ENCODE assay signal across 8 cellular contexts in genomic region chr1:211578640-211579433, GRCh38. TPM values are rescaled to one million over a fixed set of nuclear protein-coding genes. Genes with fewer than 3 reads are reported as not detected.
DNase-seq lines count a peak whose midpoint lies in the region; ATAC-seq and TF ChIP-seq lines count a peak whose summit lies in the region.

A gene with protein sequence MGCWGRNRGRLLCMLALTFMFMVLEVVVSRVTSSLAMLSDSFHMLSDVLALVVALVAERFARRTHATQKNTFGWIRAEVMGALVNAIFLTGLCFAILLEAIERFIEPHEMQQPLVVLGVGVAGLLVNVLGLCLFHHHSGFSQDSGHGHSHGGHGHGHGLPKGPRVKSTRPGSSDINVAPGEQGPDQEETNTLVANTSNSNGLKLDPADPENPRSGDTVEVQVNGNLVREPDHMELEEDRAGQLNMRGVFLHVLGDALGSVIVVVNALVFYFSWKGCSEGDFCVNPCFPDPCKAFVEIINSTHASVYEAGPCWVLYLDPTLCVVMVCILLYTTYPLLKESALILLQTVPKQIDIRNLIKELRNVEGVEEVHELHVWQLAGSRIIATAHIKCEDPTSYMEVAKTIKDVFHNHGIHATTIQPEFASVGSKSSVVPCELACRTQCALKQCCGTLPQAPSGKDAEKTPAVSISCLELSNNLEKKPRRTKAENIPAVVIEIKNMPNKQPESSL (minus strand): TSS chr1:211579161. CDS start chr1:211578612, 549 bp downstream.

- H3K4me3 ChIP-seq in DND-41 (ENCODE audit: low read depth in 1 of 2, low read length in 2 of 2) (peak within 1 kb of the TSS; percentile 70 to 95), GM23248 (peak within 1 kb of the TSS; percentile 95), fibroblast of lung (replicated peaks in 1 of 4; ENCODE audit: control extremely low read depth in 1 of 4, insufficient read depth in 1 of 4, low read depth in 3 of 4, low read length in 4 of 4) (peak within 1 kb of the TSS; percentile 87 to 99 (median 96))

- H3K4me2 ChIP-seq in DND-41 (ENCODE audit: insufficient read depth, low read length) (peak within 1 kb of the TSS; percentile 98), GM23248 (ENCODE audit: unreplicated experiment) (peak within 1 kb of the TSS; percentile 88), fibroblast of lung (ENCODE audit: extremely low read depth, insufficient read depth, low read length) (peak within 1 kb of the TSS; percentile 93)

- H4K20me1 ChIP-seq in DND-41 (ENCODE audit: insufficient read depth, low read length) (peaks cover 25% of the 10 kb centered on the region; the same call in 1 of the 2 replicates), GM23248 (ENCODE audit: insufficient read depth) (peaks cover 24% of the 10 kb centered on the region; the same call in 1 of the 2 replicates), fibroblast of lung (ENCODE audit: control insufficient read depth, extremely low read depth, insufficient read depth, low read length) (no peaks in the 10 kb centered on the region)

- H3K4me1 ChIP-seq in DND-41 (ENCODE audit: insufficient read depth, low read length) (peaks cover 37% of the 10 kb centered on the region), GM23248 (ENCODE audit: insufficient read depth) (peaks cover 62% of the 10 kb centered on the region), fibroblast of lung (ENCODE audit: control insufficient read depth, extremely low read depth, insufficient read depth, low read length) (peaks cover 14% of the 10 kb centered on the region)

- H3K36me3 Mint-ChIP-seq in natural killer cell, result no peaks in the 10 kb centered on the region

- peak; percentile 99 for DNase-seq in DND-41
- peak; percentile 100 for DNase-seq in GM23248
- DNase-seq in Kasumi-1 (lab: John Stamatoyannopoulos, UW), result peak; percentile 93 to 94
- peak; percentile 96 for DNase-seq in RPMI7951 (ENCODE audit: low read depth)
- DNase-seq in activated T-helper 1 cell treated with anti-CD3 and anti-CD28 coated beads, Interleukin-2, amount 50 U/mL, for 16 hours (ENCODE audit: low read depth in 1 of 2, low spot score in 1 of 2), result peak; percentile 99
- DNase-seq in fibroblast of lung (ENCODE audit: low read depth in 2 of 2), result peak; percentile 98
- peak; percentile 100 for DNase-seq in natural killer cell
- DNase-seq in stimulated activated naive CD4-positive, alpha-beta T cell treated with Interleukin-2 at 50 U/mL for 16 hours (lab: John Stamatoyannopoulos, UW), result peak; percentile 99

- H3K4me3 Mint-ChIP-seq in natural killer cell, result peak within 1 kb of the TSS; percentile 94

- peaks cover 41% of the 10 kb centered on the region for H3F3A ChIP-seq in GM23248 (ENCODE audit: insufficient read depth)

- H3K27ac Mint-ChIP-seq in natural killer cell, result peak within 1 kb of the TSS; percentile 81 to 83

- TF ChIP-seq CTCF in DND-41 (IDR thresholded peaks at IDR 0.05; ENCODE audit: borderline replicate concordance, extremely low read depth, low read length, poor library complexity, severe bottlenecking), result no peak
- TF ChIP-seq CTCF in fibroblast of lung (conservative IDR thresholded peaks at IDR 0.05 in 1 of 2, IDR thresholded peaks at IDR 0.05 in 1 of 2; ENCODE audit: low read depth in 1 of 2, low read length in 2 of 2), result no peak
- TF ChIP-seq CTCF in natural killer cell (IDR thresholded peaks at IDR 0.05), result no peak

- H3K9me3 ChIP-seq in DND-41 (ENCODE audit: insufficient read depth, low read length, severe bottlenecking) (no peaks in the 10 kb centered on the region), GM23248 (ENCODE audit: low read depth) (no peaks in the 10 kb centered on the region), fibroblast of lung (ENCODE audit: control insufficient read depth, insufficient read depth, low read depth, low read length) (no peaks in the 10 kb centered on the region)

- intact Hi-C loops in natural killer cell (cut with micrococcal nuclease), result loop anchor here (1.0 to 5.0 kb wide), 3 partner anchors 64 to 458 kb away; partner anchors contain the start of genes DTL and INTS7

- peak within 1 kb of the TSS; percentile 81 for H3K9ac ChIP-seq in DND-41 (ENCODE audit: low read depth, low read length)
- peak within 1 kb of the TSS; percentile 89 for H3K9ac ChIP-seq in GM23248
- H3K9ac ChIP-seq in fibroblast of lung (ENCODE audit: insufficient read depth, low read length), result peak within 1 kb of the TSS; percentile 89

- H2AFZ ChIP-seq in DND-41 (ENCODE audit: low read depth, low read length) (peak within 1 kb of the TSS; percentile 81), GM23248 (peak within 1 kb of the TSS; percentile 71), fibroblast of lung (ENCODE audit: low read length) (peak within 1 kb of the TSS; percentile 52)

- H3K27ac ChIP-seq in DND-41 (ENCODE audit: low read length) (peak within 1 kb of the TSS; percentile 72), GM23248 (peak within 1 kb of the TSS; percentile 81), fibroblast of lung (ENCODE audit: insufficient read depth, low read length) (peak within 1 kb of the TSS; percentile 81)

- WGBS in GM23248 (ENCODE audit: low coverage in 1 of 2, low lambda C conversion rate in 2 of 2, missing lambda C conversion rate in 2 of 2), 2 experiments, result 1% methylated on average over 75 to 84 of the region's 97 CpGs

- ATAC-seq in DND-41 (ENCODE audit: insufficient read depth, low read depth), result peak; percentile 88
- ATAC-seq in natural killer cell, result peak; percentile 88 to 98 (median 90)

- H3K79me2 ChIP-seq in DND-41 (ENCODE audit: insufficient read depth, low read length) (peaks cover 26% of the 10 kb centered on the region), GM23248 (ENCODE audit: insufficient read depth) (peaks cover 50% of the 10 kb centered on the region), fibroblast of lung (ENCODE audit: control insufficient read depth, insufficient read depth, low read length) (peaks cover 42% of the 10 kb centered on the region)

- H3K9me3 Mint-ChIP-seq in natural killer cell, result no peaks in the 10 kb centered on the region

- no peaks in the 10 kb centered on the region for H3K27me3 Mint-ChIP-seq in natural killer cell (ENCODE audit: low read depth in 2 of 2)

- no peaks in the 10 kb centered on the region for H3K9me2 ChIP-seq in GM23248 (ENCODE audit: insufficient read depth)

- in situ Hi-C loops in GM23248 (cut with MboI), result no loop called here

- peaks cover 17% of the 10 kb centered on the region for H3K36me3 ChIP-seq in DND-41 (ENCODE audit: insufficient read depth, low read length)
- H3K36me3 ChIP-seq in GM23248 (ENCODE audit: low read depth), result peaks cover 21% of the 10 kb centered on the region
- peaks cover 1% of the 10 kb centered on the region for H3K36me3 ChIP-seq in fibroblast of lung (ENCODE audit: control insufficient read depth, insufficient read depth, low read length)

- peaks cover 52 to 57% of the 10 kb centered on the region in 2 donors for H3K4me1 Mint-ChIP-seq in natural killer cell

- no peaks in the 10 kb centered on the region for H3K27me3 ChIP-seq in DND-41 (ENCODE audit: insufficient read depth, low read length, poor library complexity)
- no peaks in the 10 kb centered on the region for H3K27me3 ChIP-seq in GM23248 (replicated peaks; ENCODE audit: insufficient read depth)
- no peaks in the 10 kb centered on the region for H3K27me3 ChIP-seq in fibroblast of lung (ENCODE audit: control insufficient read depth, insufficient read depth, low read length)

RNA-seq across cellular contexts. Expression of the gene that starts here (rescaled TPM):
- total RNA-seq in GM23248 (2014; rRNA removed; shearing (Covaris generic)), result 40.0 and 46.9 TPM in 2 replicates
- polyA plus RNA-seq in GM23248 (2016; fragmentation: Nextera tagmentation; extraction: Ambion mirVana) (22.7 and 23.0 TPM in 2 replicates), fibroblast of lung (13.6 and 16.2 TPM in 2 replicates)
- total RNA-seq in RPMI7951 (2014; rRNA removed; shearing (Covaris generic)), result 10.1 and 12.0 TPM in 2 replicates
- total RNA-seq in fibroblast of lung (38.8 and 45.2 TPM in 2 replicates), natural killer cell (10 to 100 TPM in 2 of 3 donors, 1 to 10 TPM in 1; 8.4 to 16.0 (median 12.1) TPM)
- 17.4 and 19.3 TPM in 2 replicates for polyA plus RNA-seq in fibroblast of lung (2012)
- 4.0 and 5.1 TPM in 2 replicates for polyA minus RNA-seq in fibroblast of lung (ENCODE audit: low replicate concordance)

Comparison
In these comparisons a context has a peak if more than half of its experiments do, and no peak if none do; other contexts are left out.
1. Peak in every context shown above with its lines: DNase-seq, ATAC-seq, H3K4me3 ChIP-seq and H3K27ac ChIP-seq.